In genomic region chr10:93437000-93437945, GRCh38 we compare ENCODE assay signal across 8 cellular contexts. TPM values are rescaled to one million over a fixed set of nuclear protein-coding genes. Genes with fewer than 3 reads are reported as not detected.
DNase-seq lines count a peak whose midpoint lies in the region; ATAC-seq and TF ChIP-seq lines count a peak whose summit lies in the region.

No MANE protein-coding gene starts in this region.

- H3K18ac ChIP-seq in IMR-90 (ENCODE audit: low read depth, low read length), result peak overlapping the region; percentile 92

- H4K5ac ChIP-seq in IMR-90 (ENCODE audit: low read depth, low read length), result peak overlapping the region; percentile 86

- peak overlapping the region; percentile 93 for H2BK20ac ChIP-seq in IMR-90 (ENCODE audit: low read depth, low read length)

- intact Hi-C loops in IMR-90 (cut with micrococcal nuclease), result loop anchor here (1.0 to 2.0 kb wide), 3 partner anchors 22 to 60 kb away; partner anchors contain the start of gene MYOF

- H3K14ac ChIP-seq in IMR-90 (replicated peaks; ENCODE audit: low read depth, low read length), result peak overlapping the region; percentile 97

- H3K27me3 ChIP-seq in IMR-90 (ENCODE audit: control insufficient read depth, insufficient read depth, low read length) (no peaks in the 10 kb centered on the region), skeletal muscle tissue (ENCODE audit: control insufficient read depth in 3 of 3, insufficient read depth in 3 of 3, low read length in 3 of 3) (no peaks in the 10 kb centered on the region)

- DNase-seq in IMR-90 (peak; percentile 99), brain pericyte (ENCODE audit: low read depth, low spot score) (peak; percentile 94), iPS-NIHi7 (ENCODE audit: extremely low spot score) (peak; percentile 65), T-helper 2 cell (no peak), NK-92 (lab: John Stamatoyannopoulos, UW; ENCODE audit: unreplicated experiment) (no peak)

- H3K4ac ChIP-seq in IMR-90 (ENCODE audit: low read depth, low read length), result peak overlapping the region; percentile 99

- peak overlapping the region; percentile 99 for H3K23ac ChIP-seq in IMR-90 (ENCODE audit: low read depth, low read length)

- no peak overlapping the region for H3K4me3 ChIP-seq in IMR-90 (ENCODE audit: insufficient read depth, low read depth, low read length)
- peak overlapping the region; percentile 44 to 64 (median 51) for H3K4me3 ChIP-seq in skeletal muscle tissue (ENCODE audit: low read length in 3 of 3)

- peak overlapping the region; percentile 90 to 98 for H4K8ac ChIP-seq in IMR-90 (ENCODE audit: low read depth in 2 of 2, low read length in 2 of 2)

- H3K4me1 ChIP-seq in IMR-90 (ENCODE audit: control insufficient read depth, insufficient read depth, low read length) (peaks cover 35% of the 10 kb centered on the region), skeletal muscle tissue (ENCODE audit: control insufficient read depth in 3 of 3, insufficient read depth in 3 of 3, low read length in 3 of 3) (peaks cover 31 to 46% (median 32%) of the 10 kb centered on the region in 3 donors)

- H2BK15ac ChIP-seq in IMR-90 (ENCODE audit: low read depth, low read length), result peak overlapping the region; percentile 82

- H2BK120ac ChIP-seq in IMR-90 (ENCODE audit: low read depth, low read length), result peak overlapping the region; percentile 99

- no peak; the same call in 1 of the 2 replicates for TF ChIP-seq CTCF in IMR-90 (conservative IDR thresholded peaks at IDR 0.05; ENCODE audit: low read depth, low read length)

- peaks cover 14% of the 10 kb centered on the region for H3K9me1 ChIP-seq in IMR-90 (ENCODE audit: insufficient read depth, low read length)

- H2AK5ac ChIP-seq in IMR-90 (ENCODE audit: low read depth, low read length), result peak overlapping the region; percentile 99

- POLR2A ChIA-PET in IMR-90 (lab: Charles Lee; ENCODE audit: unreplicated experiment), result interaction anchor here (0.5 to 1.4 kb wide), 6 partner anchors 9 to 56 kb away, joined by 3 to 11 read pairs (median 5); no protein-coding TSS in a partner anchor

- ATAC-seq in IMR-90 (ENCODE audit: low read depth) (peak; percentile 91), HG03045 (IDR thresholded peaks at IDR 0.05; ENCODE audit: unreplicated experiment) (no peak), HG03135 (IDR thresholded peaks at IDR 0.05; ENCODE audit: unreplicated experiment) (no peak)

- H4K20me1 ChIP-seq in IMR-90 (ENCODE audit: insufficient read depth, low read length), result peaks cover 3% of the 10 kb centered on the region; the same call in 1 of the 2 replicates

- H3K36me3 ChIP-seq in IMR-90 (ENCODE audit: control insufficient read depth, insufficient read depth, low read length) (0 out of 2 replicates have a peak, but pooled peaks cover 7% of the 10 kb centered on the region), skeletal muscle tissue (ENCODE audit: control insufficient read depth in 3 of 3, insufficient read depth in 3 of 3, low read length in 3 of 3) (no peaks in the 10 kb centered on the region)

- H3K79me1 ChIP-seq in IMR-90 (ENCODE audit: low read depth in 1 of 2, low read length in 2 of 2), result peaks cover 29 to 53% of the 10 kb centered on the region in 2 experiments

- H2AFZ ChIP-seq in IMR-90 (replicated peaks; ENCODE audit: low read length, poor library complexity), result peak overlapping the region; percentile 70

- peak overlapping the region; percentile 64 for H3K4me2 ChIP-seq in IMR-90 (ENCODE audit: low read depth, low read length)

- TF ChIP-seq POLR2A in IMR-90 (IDR thresholded peaks at IDR 0.05; ENCODE audit: low read depth, low read length), result peak; percentile 35

- H2BK5ac ChIP-seq in IMR-90 (ENCODE audit: low read depth, low read length, poor library complexity, severe bottlenecking), result peak overlapping the region; percentile 99

- H2AK9ac ChIP-seq in IMR-90 (replicated peaks; ENCODE audit: low read depth, low read length, poor library complexity), result peak overlapping the region; percentile 99

- H3K9ac ChIP-seq in IMR-90 (ENCODE audit: low read depth, low read length), result peak overlapping the region; percentile 72
- H3K9ac ChIP-seq in skeletal muscle tissue (ENCODE audit: low read depth in 1 of 3, low read length in 3 of 3), result peak overlapping the region; percentile 76 to 84 (median 80)

- BruUV-seq in IMR-90 (replicated peaks; lab: Mats Ljungman, UMichigan), result no TSS peak

- peak overlapping the region; percentile 91 for H3K27ac ChIP-seq in IMR-90 (ENCODE audit: insufficient read depth, low read length)
- H3K27ac ChIP-seq in skeletal muscle tissue (ENCODE audit: low read depth, low read length), result peak overlapping the region; percentile 98

- TF ChIP-seq RAD21 in IMR-90 (IDR thresholded peaks at IDR 0.05; ENCODE audit: low read length), result peak; percentile 4; the same call in 1 of the 2 replicates

- H4K91ac ChIP-seq in IMR-90 (ENCODE audit: insufficient read depth, low read depth, low read length), result peak overlapping the region; percentile 99

- in situ Hi-C loops in IMR-90 (cut with MboI; ENCODE audit: low sequenced_read_pairs), result no loop called here

- H3K56ac ChIP-seq in IMR-90 (ENCODE audit: extremely low read depth, insufficient read depth, low read length), result peak overlapping the region; percentile 98

- 53% methylated on average over 5 of the region's 18 CpGs; no CpG with 5 or more reads in 1 of the 2 experiments for WGBS in IMR-90 (ENCODE audit: extremely low coverage in 2 of 2, insufficient read length in 1 of 2), 2 experiments

- H3K9me3 ChIP-seq in IMR-90 (ENCODE audit: control insufficient read depth, insufficient read depth, low read length) (no peaks in the 10 kb centered on the region), skeletal muscle tissue (ENCODE audit: control insufficient read depth in 3 of 3, low read length in 3 of 3) (no peaks in the 10 kb centered on the region)

- dilution Hi-C loops in IMR-90 (cut with HindIII; ENCODE audit: low sequenced_read_pairs, unreplicated experiment), result no loop called here

- CTCF ChIA-PET in IMR-90 (lab: Yijun Ruan, JAX), result interaction anchor here (0.6 to 3.0 kb wide), 3 partner anchors 46 to 380 kb away, joined by 3 to 11 read pairs (median 3); partner anchors contain the start of gene MYOF

TF ChIP-seq in IMR-90, 13 proteins besides CTCF, POLR2A, EP300 and RAD21:
- peak; percentile 87 for TF ChIP-seq CEBPB (IDR thresholded peaks at IDR 0.05; ENCODE audit: low read depth, low read length)
- TF ChIP-seq MXI1 (IDR thresholded peaks at IDR 0.05; ENCODE audit: borderline replicate concordance, low read depth, low read length), result peak; percentile 64; the same call in 1 of the 2 replicates
- TF ChIP-seq, protein P1, sequence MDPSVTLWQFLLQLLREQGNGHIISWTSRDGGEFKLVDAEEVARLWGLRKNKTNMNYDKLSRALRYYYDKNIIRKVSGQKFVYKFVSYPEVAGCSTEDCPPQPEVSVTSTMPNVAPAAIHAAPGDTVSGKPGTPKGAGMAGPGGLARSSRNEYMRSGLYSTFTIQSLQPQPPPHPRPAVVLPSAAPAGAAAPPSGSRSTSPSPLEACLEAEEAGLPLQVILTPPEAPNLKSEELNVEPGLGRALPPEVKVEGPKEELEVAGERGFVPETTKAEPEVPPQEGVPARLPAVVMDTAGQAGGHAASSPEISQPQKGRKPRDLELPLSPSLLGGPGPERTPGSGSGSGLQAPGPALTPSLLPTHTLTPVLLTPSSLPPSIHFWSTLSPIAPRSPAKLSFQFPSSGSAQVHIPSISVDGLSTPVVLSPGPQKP (IDR thresholded peaks at IDR 0.05; ENCODE audit: borderline replicate concordance, low read depth, low read length), result no peak
- TF ChIP-seq FOS (IDR thresholded peaks at IDR 0.05; ENCODE audit: low read depth, low read length), result peak; percentile 78; the same call in 1 of the 2 replicates
- TF ChIP-seq SMC3 (IDR thresholded peaks at IDR 0.05; ENCODE audit: low read depth, low read length), result peak; percentile 1; the same call in 1 of the 2 replicates
- TF ChIP-seq RCOR1 (IDR thresholded peaks at IDR 0.05; ENCODE audit: insufficient replicate concordance, low read length), result no peak
- TF ChIP-seq RFX5 (IDR thresholded peaks at IDR 0.05; ENCODE audit: low read depth, low read length), result no peak
- peak; percentile 79 for TF ChIP-seq NFE2L2 (IDR thresholded peaks at IDR 0.05; ENCODE audit: low read depth, low read length)
- TF ChIP-seq, protein P2, sequence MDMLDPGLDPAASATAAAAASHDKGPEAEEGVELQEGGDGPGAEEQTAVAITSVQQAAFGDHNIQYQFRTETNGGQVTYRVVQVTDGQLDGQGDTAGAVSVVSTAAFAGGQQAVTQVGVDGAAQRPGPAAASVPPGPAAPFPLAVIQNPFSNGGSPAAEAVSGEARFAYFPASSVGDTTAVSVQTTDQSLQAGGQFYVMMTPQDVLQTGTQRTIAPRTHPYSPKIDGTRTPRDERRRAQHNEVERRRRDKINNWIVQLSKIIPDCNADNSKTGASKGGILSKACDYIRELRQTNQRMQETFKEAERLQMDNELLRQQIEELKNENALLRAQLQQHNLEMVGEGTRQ (IDR thresholded peaks at IDR 0.05; ENCODE audit: low read depth, low read length), result peak; percentile 84
- TF ChIP-seq BHLHE40 (IDR thresholded peaks at IDR 0.05; ENCODE audit: low read depth, low read length), result peak; percentile 81
- peak; percentile 10; the same call in 1 of the 2 replicates for TF ChIP-seq MAFK (IDR thresholded peaks at IDR 0.05; ENCODE audit: low read depth, low read length)

RNA-seq across cellular contexts. Expression of gene MYOF, which starts 44.9 kb away (rescaled TPM):
- total RNA-seq in IMR-90 (2012; rRNA removed) (281 and 332 TPM in 2 replicates), skeletal muscle tissue (45.4 TPM)
- 197 and 221 TPM in 2 replicates for polyA plus RNA-seq in IMR-90 (2012; rRNA removed)
- 72.0 and 103 TPM in 2 replicates for polyA plus RNA-seq in IMR-90 (2012; cell fraction: cytosol; rRNA removed)
- 86.1 and 277 TPM in 2 replicates for polyA plus RNA-seq in IMR-90 (2012; cell fraction: nucleus; rRNA removed; ENCODE audit: low replicate concordance)

RNA-seq across cellular contexts. Expression of gene CEP55, which starts 59.1 kb away (rescaled TPM):
- total RNA-seq in IMR-90 (2012; rRNA removed), result 23.5 and 30.8 TPM in 2 replicates
- polyA plus RNA-seq in IMR-90 (2012; rRNA removed), result 13.8 and 15.7 TPM in 2 replicates
- 2.4 and 3.8 TPM in 2 replicates for polyA plus RNA-seq in IMR-90 (2012; cell fraction: cytosol; rRNA removed)
- polyA plus RNA-seq in IMR-90 (2012; cell fraction: nucleus; rRNA removed; ENCODE audit: low replicate concordance), result 1.1 and 5.1 TPM in 2 replicates
- 4.7 TPM for total RNA-seq in skeletal muscle tissue

Comparison
In these comparisons a context has a peak if more than half of its experiments do, and no peak if none do; other contexts are left out.
1. DNase-seq: peak in IMR-90 (single experiment), brain pericyte (single experiment) and iPS-NIHi7 (single experiment); none in T-helper 2 cell (0 of 5) and NK-92 (single experiment).